1 cellular context compared by ENCODE assay signal in genomic region chr2:10329880-10330699, GRCh38.
TF ChIP-seq lines count a peak whose summit lies in the region.

No MANE protein-coding gene starts in this region.

TF ChIP-seq in HCT116, 20 proteins besides CTCF, POLR2A, EP300 and RAD21 (continued from another document):
- TF ChIP-seq ZBTB33 (IDR thresholded peaks at IDR 0.05; ENCODE audit: extremely low read depth, insufficient replicate concordance, low read length), result no peak
- no peak for TF ChIP-seq TCF7L2 (IDR thresholded peaks at IDR 0.05; ENCODE audit: borderline replicate concordance, extremely low read depth, insufficient read depth, insufficient read length)
- TF ChIP-seq ZFX (IDR thresholded peaks at IDR 0.05), result no peak
